Comparison of ENCODE assay signal across 15 cellular contexts in genomic region chr17:71423871-71424546, GRCh38.
DNase-seq lines count a peak whose midpoint lies in the region; ATAC-seq and TF ChIP-seq lines count a peak whose summit lies in the region.
"Had no signal": no experiment of that assay in that cellular context is flagged by ENCODE, and none has a peak within 500 bp of the region (broad histone marks: within the 10 kb centered on the region; RNA-seq: fewer than 3 reads in every experiment).

No MANE protein-coding gene starts in this region.

- DNase-seq in NCI-H1417 (lab: John Stamatoyannopoulos, UW) (peak; percentile 59 to 90 (median 68)), NCI-H1417 treated with DMSO at 0.1 percent for 48 hours (lab: John Stamatoyannopoulos, UW) (no peak), NCI-H2107 (lab: John Stamatoyannopoulos, UW) (peak; percentile 37), amniotic epithelial cell (ENCODE audit: low read depth) (peak; percentile 68), trophoblast cell (peak in 1 of 2 donors; percentile 18), lower lobe of right lung (no peak), COLO829 (ENCODE audit: low spot score) (no peak)
- DNase-seq: activated CD8-positive, alpha-beta T cell treated with anti-CD3 and anti-CD28 coated beads for 36 hours; effector CD8-positive, alpha-beta T cell; NCI-H446 treated with DMSO at 0.1 percent for 48 hours; spleen; stimulated activated CD8-positive, alpha-beta memory T cell treated with anti-CD3 and anti-CD28 coated beads, Interleukin-4, amount 100 ng/mL, for 48 hours; T-helper 1 cell had no signal

- ATAC-seq in lower lobe of right lung (no peak), GM19035 (IDR thresholded peaks at IDR 0.05; ENCODE audit: unreplicated experiment) (no peak)
- ATAC-seq: activated CD8-positive, alpha-beta T cell treated with anti-CD3 and anti-CD28 coated beads for 36 hours; activated naive CD4-positive, alpha-beta T cell treated with anti-CD3 and anti-CD28 coated beads, Interleukin-2, amount 50 U/mL, for 72 hours had no signal

- no peaks in the 10 kb centered on the region for H3K79me2 ChIP-seq in trophoblast cell (ENCODE audit: control insufficient read depth, insufficient read depth, low read length, poor library complexity)

- H3K9ac ChIP-seq in trophoblast cell (ENCODE audit: low read length) = no peak overlapping the region

- H2BK5ac ChIP-seq in trophoblast cell (ENCODE audit: low read depth, low read length, poor library complexity) = no peak overlapping the region

- H3K27me3 ChIP-seq in trophoblast cell (ENCODE audit: insufficient read depth, low read length) (no peaks in the 10 kb centered on the region), lower lobe of right lung (ENCODE audit: low read depth) (no peaks in the 10 kb centered on the region)
- H3K27me3 ChIP-seq: spleen had no signal

- no peak overlapping the region for H2AK5ac ChIP-seq in trophoblast cell (ENCODE audit: low read length)

- H3K18ac ChIP-seq in trophoblast cell (ENCODE audit: low read length) = no peak overlapping the region

- intact Hi-C loops in lower lobe of right lung (cut with DNase I) = no loop called here

- no CpG with 5 or more reads among the region's 5 CpGs for WGBS in trophoblast cell (ENCODE audit: extremely low coverage, insufficient coverage, insufficient read length)

- no peak overlapping the region for H4K8ac ChIP-seq in trophoblast cell (ENCODE audit: low read depth, low read length)

- H2BK12ac ChIP-seq in trophoblast cell (ENCODE audit: low read length) = no peak overlapping the region

- no peak overlapping the region for H2BK120ac ChIP-seq in trophoblast cell (ENCODE audit: insufficient read depth, low read length, poor library complexity)

- no peak for TF ChIP-seq CTCF in lower lobe of right lung (IDR thresholded peaks at IDR 0.05)

- no peaks in the 10 kb centered on the region for H3K79me1 ChIP-seq in trophoblast cell (ENCODE audit: low read length)

- no peak overlapping the region for H3K4ac ChIP-seq in trophoblast cell (ENCODE audit: low read depth, low read length)

- H3K4me3 ChIP-seq in trophoblast cell (ENCODE audit: low read depth, low read length) (no peak overlapping the region), lower lobe of right lung (no peak overlapping the region)
- H3K4me3 ChIP-seq: spleen had no signal

- H3K23ac ChIP-seq in trophoblast cell (ENCODE audit: low read length) = peak overlapping the region; percentile 27

- H3K27ac ChIP-seq in trophoblast cell (ENCODE audit: low read depth, low read length) (no peak overlapping the region), lower lobe of right lung (no peak overlapping the region)
- H3K27ac ChIP-seq: spleen had no signal

- no peak overlapping the region for H4K91ac ChIP-seq in trophoblast cell (ENCODE audit: low read depth, low read length)

- no peaks in the 10 kb centered on the region for H3K9me3 ChIP-seq in trophoblast cell (ENCODE audit: insufficient read depth, low read depth, low read length)
- H3K9me3 ChIP-seq in lower lobe of right lung = peaks cover 3% of the 10 kb centered on the region

- H4K12ac ChIP-seq in trophoblast cell (ENCODE audit: low read depth, low read length) = no peak overlapping the region

- H3K4me1 ChIP-seq in trophoblast cell (ENCODE audit: control insufficient read depth in 1 of 2, insufficient read depth in 2 of 2, low read length in 2 of 2) (peaks cover 0 to 3% of the 10 kb centered on the region in 2 experiments), lower lobe of right lung (no peaks in the 10 kb centered on the region)
- H3K4me1 ChIP-seq: spleen had no signal

- no peak overlapping the region for H3K4me2 ChIP-seq in trophoblast cell (ENCODE audit: low read length)

- no peaks in the 10 kb centered on the region for H3K36me3 ChIP-seq in trophoblast cell (ENCODE audit: control insufficient read depth in 1 of 2, insufficient read depth in 2 of 2, low read length in 2 of 2)
- H3K36me3 ChIP-seq in lower lobe of right lung = no peaks in the 10 kb centered on the region
- H3K36me3 ChIP-seq: spleen had no signal

- no peak overlapping the region for H3K14ac ChIP-seq in trophoblast cell (ENCODE audit: low read length)

- H2AFZ ChIP-seq in trophoblast cell (ENCODE audit: insufficient read depth, low read length, poor library complexity) = no peak overlapping the region

Comparison
In these comparisons a context has a peak if more than half of its experiments do, and no peak if none do; other contexts are left out.
1. DNase-seq: peak in NCI-H1417 (3 of 3), NCI-H2107 (single experiment) and amniotic epithelial cell (single experiment); none in NCI-H1417 treated with DMSO at 0.1 percent for 48 hours (single experiment), lower lobe of right lung (single experiment) and COLO829 (single experiment).